8 cellular contexts compared by ENCODE assay signal in genomic region chr11:67391304-67392181, GRCh38. TPM values are rescaled to one million over a fixed set of nuclear protein-coding genes. Genes with fewer than 3 reads are reported as not detected.
DNase-seq lines count a peak whose midpoint lies in the region; ATAC-seq and TF ChIP-seq lines count a peak whose summit lies in the region.

TSS of gene RAD9A (plus strand) at chr11:67391986. CDS start at chr11:67392045, 59 bp downstream.

- ATAC-seq in activated naive CD4-positive, alpha-beta T cell treated with anti-CD3 and anti-CD28 coated beads, Interleukin-2, amount 50 U/mL, for 72 hours, result peak; percentile 84 to 88
- peak; percentile 56 for ATAC-seq in thoracic aorta (ENCODE audit: insufficient number of reproducible peaks, low FRiP score, low read depth)

- H3K27ac Mint-ChIP-seq in activated naive CD4-positive, alpha-beta T cell treated with anti-CD3 and anti-CD28 coated beads, Interleukin-2, amount 50 U/mL, for 72 hours, result peak within 1 kb of the TSS; percentile 86 to 88
- H3K27ac Mint-ChIP-seq in glutamatergic neuron (ENCODE audit: unreplicated experiment) (peak within 1 kb of the TSS; percentile 86), osteocyte (ENCODE audit: unreplicated experiment) (peak within 1 kb of the TSS; percentile 88)

- peaks cover 14% of the 10 kb centered on the region for H3K27me3 Mint-ChIP-seq in glutamatergic neuron (ENCODE audit: unreplicated experiment)
- H3K27me3 Mint-ChIP-seq in osteocyte (ENCODE audit: unreplicated experiment), result no peaks in the 10 kb centered on the region

- peak within 1 kb of the TSS; percentile 38 to 73 for H3K27ac ChIP-seq in thoracic aorta

- peak within 1 kb of the TSS; percentile 94 for H3K4me3 Mint-ChIP-seq in glutamatergic neuron (ENCODE audit: unreplicated experiment)
- H3K4me3 Mint-ChIP-seq in osteocyte (ENCODE audit: unreplicated experiment), result peak within 1 kb of the TSS; percentile 84

- peaks cover 7% of the 10 kb centered on the region for H3K36me3 ChIP-seq in thoracic aorta

- peaks cover 7 to 21% of the 10 kb centered on the region in 2 donors for H3K4me1 ChIP-seq in thoracic aorta (ENCODE audit: control insufficient read depth in 1 of 2, low read depth in 2 of 2)

- peaks cover 3 to 9% of the 10 kb centered on the region in 2 donors for H3K36me3 Mint-ChIP-seq in activated naive CD4-positive, alpha-beta T cell treated with anti-CD3 and anti-CD28 coated beads, Interleukin-2, amount 50 U/mL, for 72 hours
- H3K36me3 Mint-ChIP-seq in glutamatergic neuron (ENCODE audit: unreplicated experiment) (no peaks in the 10 kb centered on the region), osteocyte (ENCODE audit: unreplicated experiment) (no peaks in the 10 kb centered on the region)

- no peaks in the 10 kb centered on the region for H3K27me3 ChIP-seq in thoracic aorta (replicated peaks; ENCODE audit: insufficient read depth)

- H3K4me1 Mint-ChIP-seq in glutamatergic neuron (ENCODE audit: low read depth, unreplicated experiment), result peaks cover 15% of the 10 kb centered on the region
- H3K4me1 Mint-ChIP-seq in osteocyte (ENCODE audit: unreplicated experiment), result peaks cover 25% of the 10 kb centered on the region

- H3K9me3 ChIP-seq in thoracic aorta, result no peaks in the 10 kb centered on the region

- DNase-seq in ELR (ENCODE audit: low read depth), result peak; percentile 96
- peak; percentile 65 for DNase-seq in HFF-Myc (ENCODE audit: extremely low read depth, low read depth)
- DNase-seq in NCI-H1092 treated with DMSO at 0.1 percent for 48 hours (lab: John Stamatoyannopoulos, UW), result peak; percentile 94
- peak; percentile 90 for DNase-seq in SKM-1 treated with dmso at 0.1 percent for 144 hours (lab: John Stamatoyannopoulos, UW; ENCODE audit: unreplicated experiment)
- peak; percentile 89 to 94 for DNase-seq in activated naive CD4-positive, alpha-beta T cell treated with anti-CD3 and anti-CD28 coated beads, Interleukin-2, amount 50 U/mL, for 72 hours (ENCODE audit: low spot score in 2 of 2)
- DNase-seq in glutamatergic neuron, result peak; percentile 96
- peak; percentile 98 for DNase-seq in osteocyte (ENCODE audit: extremely low spot score, unreplicated experiment)
- DNase-seq in thoracic aorta (ENCODE audit: low spot score), result peak; percentile 78

- no peaks in the 10 kb centered on the region for H3K9me3 Mint-ChIP-seq in activated naive CD4-positive, alpha-beta T cell treated with anti-CD3 and anti-CD28 coated beads, Interleukin-2, amount 50 U/mL, for 72 hours
- H3K9me3 Mint-ChIP-seq in glutamatergic neuron (ENCODE audit: unreplicated experiment) (no peaks in the 10 kb centered on the region), osteocyte (ENCODE audit: unreplicated experiment) (no peaks in the 10 kb centered on the region)

- H3K4me3 ChIP-seq in HFF-Myc (replicated peaks; ENCODE audit: low read depth, low read length) (peak within 1 kb of the TSS; percentile 88), thoracic aorta (peak within 1 kb of the TSS; percentile 77)

- TF ChIP-seq CTCF in HFF-Myc (IDR thresholded peaks at IDR 0.05; ENCODE audit: low read depth, low read length, missing control alignments), result no peak
- no peak for TF ChIP-seq CTCF in glutamatergic neuron (IDR thresholded peaks at IDR 0.05; ENCODE audit: partially characterized antibody, unreplicated experiment)
- no peak for TF ChIP-seq CTCF in osteocyte (IDR thresholded peaks at IDR 0.05)
- TF ChIP-seq CTCF in thoracic aorta (IDR thresholded peaks at IDR 0.05), result no peak

RNA-seq across cellular contexts. Expression of gene RAD9A, which starts in this region (rescaled TPM):
- total RNA-seq in activated naive CD4-positive, alpha-beta T cell treated with anti-CD3 and anti-CD28 coated beads, Interleukin-2, amount 50 U/mL, for 72 hours, result 10 to 100 TPM; 35.6 to 53.7 TPM
- total RNA-seq in glutamatergic neuron (ENCODE audit: unreplicated experiment) (12.1 TPM), osteocyte (18.5 TPM in 2 replicates), thoracic aorta (10 to 100 TPM; 15.8 to 23.0 TPM)

Comparison
In these comparisons a context has a peak if more than half of its experiments do, and no peak if none do; other contexts are left out.
1. Peak in every context shown above with its lines: DNase-seq, ATAC-seq, H3K4me3 ChIP-seq and H3K27ac ChIP-seq.